In the genomic region with DNA sequence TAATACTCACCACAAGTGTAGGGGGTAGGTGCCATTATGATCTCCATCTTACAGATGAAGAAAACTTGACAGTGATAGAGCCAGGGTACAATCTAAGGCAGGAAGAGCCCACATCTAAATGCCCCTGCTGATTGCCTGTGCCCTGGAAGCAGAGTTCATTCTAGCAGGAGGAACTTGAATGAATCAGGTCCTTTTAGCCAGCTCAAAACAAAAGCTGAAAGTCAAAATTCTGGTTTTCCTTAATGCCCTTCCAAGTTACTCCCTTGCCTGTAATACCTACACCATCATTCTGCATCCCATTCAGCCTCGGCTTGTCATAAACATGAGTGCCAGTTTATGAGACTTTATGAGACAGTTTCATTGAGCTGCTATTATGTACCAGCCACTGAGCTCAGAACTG, we compare ENCODE assay signal across 21 cellular contexts.
DNase-seq lines count a peak whose midpoint lies in the region; ATAC-seq, FAIRE-seq and TF ChIP-seq lines count a peak whose summit lies in the region.
"Had no signal": no experiment of that assay in that cellular context is flagged by ENCODE, and none has a peak within 500 bp of the region (broad histone marks: within the 10 kb centered on the region; RNA-seq: fewer than 3 reads in every experiment).

No MANE protein-coding gene starts in this region.

- no peak for FAIRE-seq in bronchial epithelial cell (lab: Jason Lieb, UNC)
- FAIRE-seq: A549, D721Med, GM12892, H54 had no signal

- intact Hi-C loops in sciatic nerve (cut with DNase I), result no loop called here

- H3K9me3 ChIP-seq in CD8-positive, alpha-beta memory T cell (ENCODE audit: low read length), result no peaks in the 10 kb centered on the region
- H3K9me3 ChIP-seq: A549, BE2C had no signal

- no peaks in the 10 kb centered on the region for H3K36me3 ChIP-seq in bronchial epithelial cell (ENCODE audit: control insufficient read depth, insufficient read depth, low read length)
- H3K36me3 ChIP-seq in CD8-positive, alpha-beta memory T cell (ENCODE audit: insufficient read depth, low read length), result no peaks in the 10 kb centered on the region
- H3K36me3 ChIP-seq: BE2C had no signal

- H3K27me3 ChIP-seq in bronchial epithelial cell (ENCODE audit: control insufficient read depth, insufficient read depth, low read length), result no peaks in the 10 kb centered on the region
- H3K27me3 ChIP-seq in CD8-positive, alpha-beta memory T cell (ENCODE audit: insufficient read depth, low read length, poor library complexity, severe bottlenecking), result no peaks in the 10 kb centered on the region
- H3K27me3 ChIP-seq: BE2C had no signal

- H3K4me3 ChIP-seq in bronchial epithelial cell (ENCODE audit: low read depth, low read length) (no peak overlapping the region), epithelial cell of esophagus (ENCODE audit: low read length) (no peak overlapping the region)
- no peak overlapping the region for H3K4me3 ChIP-seq in CD8-positive, alpha-beta memory T cell (ENCODE audit: low read length)
- H3K4me3 ChIP-seq: A549, GM23248 had no signal

- ATAC-seq in GM19397 (IDR thresholded peaks at IDR 0.05; ENCODE audit: unreplicated experiment) (no peak), sciatic nerve (no peak)
- ATAC-seq: A549, HCT116 had no signal

- H3K27ac Mint-ChIP-seq in CD8-positive, alpha-beta memory T cell, result no peak overlapping the region
- H3K27ac Mint-ChIP-seq: CD4-positive, alpha-beta memory T cell had no signal

- H3K27ac ChIP-seq in CD8-positive, alpha-beta memory T cell (ENCODE audit: low read depth, low read length), result no peak overlapping the region
- H3K27ac ChIP-seq: A549, C4-2B, GM23248 had no signal

- no peaks in the 10 kb centered on the region for H3K4me1 ChIP-seq in CD8-positive, alpha-beta memory T cell (ENCODE audit: insufficient read depth, low read length)
- H3K4me1 ChIP-seq: A549, BE2C had no signal

- no peaks in the 10 kb centered on the region for H3K27me3 Mint-ChIP-seq in CD8-positive, alpha-beta memory T cell

- DNase-seq in bronchial epithelial cell (ENCODE audit: low read depth), result peak; percentile 39
- DNase-seq in epithelial cell of esophagus (ENCODE audit: low read depth), result peak; percentile 65
- DNase-seq in lung microvascular endothelial cell (ENCODE audit: low read depth in 2 of 2), result peak; percentile 44 to 73
- no peak for DNase-seq in CD8-positive, alpha-beta memory T cell
- DNase-seq in sciatic nerve (ENCODE audit: low spot score), result no peak
- DNase-seq in epidermal melanocyte (ENCODE audit: insufficient read length, low spot score), result no peak
- DNase-seq: BE2C; CD4-positive, alpha-beta memory T cell; COR-L47; DMS153; DMS79 treated with DMSO at 0.1 percent for 48 hours; GDM1; GM23248; IMR-90 had no signal

- H3K4me3 Mint-ChIP-seq in CD8-positive, alpha-beta memory T cell, result no peak overlapping the region
- H3K4me3 Mint-ChIP-seq: CD4-positive, alpha-beta memory T cell had no signal

- CTCF ChIA-PET in CD8-positive, alpha-beta memory T cell (lab: Charles Lee), result no interaction called here

- H3K36me3 Mint-ChIP-seq in CD8-positive, alpha-beta memory T cell, result peaks cover 4 to 6% (median 6%) of the 10 kb centered on the region in 3 donors
- H3K36me3 Mint-ChIP-seq: CD4-positive, alpha-beta memory T cell had no signal

- H3K9me3 Mint-ChIP-seq in CD8-positive, alpha-beta memory T cell, result peaks cover 0 to 1% (median 0%) of the 10 kb centered on the region in 5 donors
- H3K9me3 Mint-ChIP-seq: CD4-positive, alpha-beta memory T cell had no signal

- peaks cover 0 to 9% (median 0%) of the 10 kb centered on the region in 3 donors for H3K4me1 Mint-ChIP-seq in CD8-positive, alpha-beta memory T cell
- H3K4me1 Mint-ChIP-seq: CD4-positive, alpha-beta memory T cell had no signal

- TF ChIP-seq CTCF in bronchial epithelial cell (IDR thresholded peaks at IDR 0.05; ENCODE audit: insufficient read depth, low read length, severe bottlenecking) (no peak), epithelial cell of esophagus (IDR thresholded peaks at IDR 0.05; ENCODE audit: insufficient read depth, low read depth, low read length, missing control alignments) (no peak)

- POLR2A ChIA-PET in CD8-positive, alpha-beta memory T cell (lab: Charles Lee), result no interaction called here

Comparison
In these comparisons a context has a peak if more than half of its experiments do, and no peak if none do; other contexts are left out.
1. DNase-seq: peak in bronchial epithelial cell (single experiment), epithelial cell of esophagus (single experiment) and lung microvascular endothelial cell (2 of 2); none in CD8-positive, alpha-beta memory T cell (0 of 5), sciatic nerve (single experiment) and epidermal melanocyte (single experiment).